In the genomic region with DNA sequence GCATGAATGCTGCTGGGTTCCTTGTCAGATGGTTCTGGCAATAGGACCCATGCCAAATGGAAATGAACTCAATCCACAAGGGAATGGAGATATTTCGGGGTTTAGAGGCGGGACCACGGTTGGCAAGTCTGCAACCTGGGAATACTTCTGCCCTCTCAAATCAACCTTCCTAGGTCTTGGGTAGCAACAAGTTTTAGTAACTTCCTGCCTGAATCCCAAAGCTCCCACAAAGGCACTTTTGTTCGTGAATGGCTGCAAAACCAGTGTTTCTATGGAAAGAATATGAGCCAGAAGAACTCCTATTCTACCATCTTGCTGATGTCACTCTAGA, we compare ENCODE assay signal across 17 cellular contexts.
"Had no signal": no experiment of that assay in that cellular context is flagged by ENCODE, and none has a peak within 500 bp of the region (broad histone marks: within the 10 kb centered on the region; RNA-seq: fewer than 3 reads in every experiment).

No MANE protein-coding gene starts in this region.

- H3K79me2 ChIP-seq: hepatocyte had no signal

- H3K9me3 ChIP-seq: colonic mucosa, psoas muscle, suprapubic skin, thyroid gland had no signal

- DNase-seq: colonic mucosa; dermis blood vessel endothelial cell; erythroblast; foreskin keratinocyte; left colon; mammary epithelial cell; naive thymus-derived CD4-positive, alpha-beta T cell; nephron progenitor cell; psoas muscle; retina; small intestine; stimulated activated CD4-positive, alpha-beta T cell treated with anti-CD3 and anti-CD28 coated beads, Interleukin-12 subunit alpha, Interleukin-12 subunit beta, amount 100 ng/mL, for 4 hours; stimulated activated naive CD4-positive, alpha-beta T cell treated with Interleukin-2 at 50 U/mL for 16 hours; thyroid gland had no signal

- H3K27me3 ChIP-seq: colonic mucosa, foreskin keratinocyte, hepatocyte, suprapubic skin, thyroid gland had no signal

- ATAC-seq: foreskin keratinocyte; left colon; naive thymus-derived CD4-positive, alpha-beta T cell; psoas muscle had no signal

- H3K36me3 ChIP-seq: colonic mucosa, suprapubic skin, thyroid gland had no signal

- H3K27ac ChIP-seq: colonic mucosa, foreskin keratinocyte, hepatocyte, psoas muscle, suprapubic skin, thyroid gland had no signal

- H2AFZ ChIP-seq: hepatocyte had no signal

- H3K4me1 ChIP-seq: colonic mucosa, foreskin keratinocyte, psoas muscle, suprapubic skin, thyroid gland had no signal

- H3K4me2 ChIP-seq: hepatocyte had no signal

- FAIRE-seq: small intestine, urothelium cell line had no signal

- H3K4me3 ChIP-seq: colonic mucosa, hepatocyte, psoas muscle, suprapubic skin, thyroid gland had no signal
